8 cellular contexts compared by ENCODE assay signal in genomic region chr3:159765025-159765859, GRCh38.
DNase-seq lines count a peak whose midpoint lies in the region; ATAC-seq and TF ChIP-seq lines count a peak whose summit lies in the region.

No MANE protein-coding gene starts in this region.

- H3K36me3 ChIP-seq in Caco-2 (ENCODE audit: control insufficient read depth, insufficient read depth, low read length) (no peaks in the 10 kb centered on the region), SK-N-MC (ENCODE audit: insufficient read depth, low read length) (no peaks in the 10 kb centered on the region), ectodermal cell (ENCODE audit: control insufficient read depth, insufficient read depth, low read length) (no peaks in the 10 kb centered on the region), right lobe of liver (no peaks in the 10 kb centered on the region)

- 0 to 1% methylated on average over 47 of the region's 47 CpGs for WGBS in ectodermal cell, 2 experiments
- under 1% methylated on average over 21 of the region's 47 CpGs for WGBS in right lobe of liver (ENCODE audit: insufficient coverage, low coverage, low lambda C conversion rate, missing lambda C conversion rate)

- peaks cover 31% of the 10 kb centered on the region for H3K4me1 ChIP-seq in Caco-2
- H3K4me1 ChIP-seq in ectodermal cell (ENCODE audit: control insufficient read depth, insufficient read depth, low read length) = peaks cover 10% of the 10 kb centered on the region
- peaks cover 0 to 33% (median 18%) of the 10 kb centered on the region in 4 donors for H3K4me1 ChIP-seq in right lobe of liver

- H3K27me3 ChIP-seq in Caco-2 (replicated peaks; ENCODE audit: control insufficient read depth, insufficient read depth, low read length) (no peaks in the 10 kb centered on the region), ectodermal cell (ENCODE audit: control insufficient read depth, insufficient read depth, low read length, poor library complexity, severe bottlenecking) (peaks cover 35% of the 10 kb centered on the region), right lobe of liver (no peaks in the 10 kb centered on the region)

- H3K4me3 ChIP-seq in Caco-2 (ENCODE audit: low read depth, low read length) = peak overlapping the region; percentile 79
- H3K4me3 ChIP-seq in SK-N-MC = peak overlapping the region; percentile 85
- H3K4me3 ChIP-seq in ectodermal cell (ENCODE audit: insufficient read depth, low read depth, low read length) = peak overlapping the region; percentile 70
- peak overlapping the region; percentile 68 to 81 (median 72) for H3K4me3 ChIP-seq in right lobe of liver

- no peaks in the 10 kb centered on the region for H3K9me3 ChIP-seq in Caco-2
- H3K9me3 ChIP-seq in SK-N-MC (ENCODE audit: low read depth, low read length) = no peaks in the 10 kb centered on the region
- H3K9me3 ChIP-seq in ectodermal cell (ENCODE audit: control insufficient read depth, low read length) = no peaks in the 10 kb centered on the region
- H3K9me3 ChIP-seq in right lobe of liver = no peaks in the 10 kb centered on the region

- peak; percentile 33 to 48 (median 45) for ATAC-seq in right lobe of liver
- peak; percentile 1 for ATAC-seq in stimulated activated naive CD8-positive, alpha-beta T cell treated with anti-CD3 and anti-CD28 coated beads, Interleukin-15, amount 100 ng/mL, for 72 hours

- H3K9ac ChIP-seq in SK-N-MC (ENCODE audit: insufficient read length) = no peak overlapping the region

- no peaks in the 10 kb centered on the region for H3K9me3 Mint-ChIP-seq in Caco-2 (ENCODE audit: unreplicated experiment)
- H3K9me3 Mint-ChIP-seq in stimulated activated naive CD8-positive, alpha-beta T cell treated with anti-CD3 and anti-CD28 coated beads, Interleukin-15, amount 100 ng/mL, for 72 hours = no peaks in the 10 kb centered on the region

- no peaks in the 10 kb centered on the region for H3K27me3 Mint-ChIP-seq in Caco-2 (ENCODE audit: insufficient read depth, unreplicated experiment)
- H3K27me3 Mint-ChIP-seq in stimulated activated naive CD8-positive, alpha-beta T cell treated with anti-CD3 and anti-CD28 coated beads, Interleukin-15, amount 100 ng/mL, for 72 hours = peaks cover 89% of the 10 kb centered on the region

- no TSS peak for BruUV-seq in Caco-2 (replicated peaks; lab: Mats Ljungman, UMichigan)

- peaks cover 39% of the 10 kb centered on the region for H3K36me3 Mint-ChIP-seq in Caco-2 (ENCODE audit: insufficient read depth, unreplicated experiment)

- TF ChIP-seq CTCF in Caco-2 (IDR thresholded peaks at IDR 0.05; ENCODE audit: insufficient read depth in 1 of 2, low read depth in 1 of 2, low read length in 1 of 2, severe bottlenecking in 1 of 2, unreplicated experiment in 1 of 2) (no peak), right lobe of liver (IDR thresholded peaks at IDR 0.05) (no peak)

- POLR2A ChIA-PET in Caco-2 (lab: Charles Lee) = interaction anchor here (0.6 kb wide), 1 partner anchor 14 kb away, joined by 9 read pairs; no protein-coding TSS in a partner anchor

- H3K4me1 Mint-ChIP-seq in Caco-2 (ENCODE audit: low read depth, unreplicated experiment) = peaks cover 28% of the 10 kb centered on the region
- peaks cover 25% of the 10 kb centered on the region for H3K4me1 Mint-ChIP-seq in stimulated activated naive CD8-positive, alpha-beta T cell treated with anti-CD3 and anti-CD28 coated beads, Interleukin-15, amount 100 ng/mL, for 72 hours

- peak overlapping the region; percentile 87 for H3K4me3 Mint-ChIP-seq in Caco-2 (ENCODE audit: unreplicated experiment)
- H3K4me3 Mint-ChIP-seq in stimulated activated naive CD8-positive, alpha-beta T cell treated with anti-CD3 and anti-CD28 coated beads, Interleukin-15, amount 100 ng/mL, for 72 hours = peak overlapping the region; percentile 34 to 56

- H3K27ac Mint-ChIP-seq in Caco-2 (ENCODE audit: unreplicated experiment) = peak overlapping the region; percentile 71
- H3K27ac Mint-ChIP-seq in stimulated activated naive CD8-positive, alpha-beta T cell treated with anti-CD3 and anti-CD28 coated beads, Interleukin-15, amount 100 ng/mL, for 72 hours = no peak overlapping the region

- intact Hi-C loops in Caco-2 (cut with micrococcal nuclease; ENCODE audit: unreplicated experiment) = loop anchor here (1.0 kb wide), 2 partner anchors 22 to 40 kb away; no protein-coding TSS in a partner anchor
- intact Hi-C loops in right lobe of liver (cut with DNase I) = no loop called here

- H3K27ac ChIP-seq in SK-N-MC (no peak overlapping the region), ectodermal cell (ENCODE audit: insufficient read depth, low read depth, low read length, poor library complexity, severe bottlenecking) (no peak overlapping the region), right lobe of liver (peak overlapping the region; percentile 75 to 92 (median 86))

- CTCF ChIA-PET in Caco-2 (lab: Charles Lee) = interaction anchor here (0.6 to 3.1 kb wide), 3 partner anchors 17 to 49 kb away, joined by 4 to 18 read pairs (median 5); no protein-coding TSS in a partner anchor

- peak; percentile 59 to 60 for DNase-seq in Caco-2
- peak; percentile 100 for DNase-seq in HT1080 (ENCODE audit: low read depth)
- DNase-seq in SK-N-MC (ENCODE audit: low read depth, low spot score) = no peak
- peak; percentile 64 to 76 (median 76) for DNase-seq in right lobe of liver
- no peak for DNase-seq in stimulated activated naive CD8-positive, alpha-beta T cell treated with anti-CD3 and anti-CD28 coated beads, Interleukin-15, amount 100 ng/mL, for 72 hours
- no peak for DNase-seq in OCI-M2 (lab: John Stamatoyannopoulos, UW; ENCODE audit: unreplicated experiment)
- no peak for DNase-seq in GDM1 (lab: John Stamatoyannopoulos, UW)

- peak; percentile 55 for TF ChIP-seq POLR2A in right lobe of liver (IDR thresholded peaks at IDR 0.05)

Comparison
In these comparisons a context has a peak if more than half of its experiments do, and no peak if none do; other contexts are left out.
1. DNase-seq: peak in Caco-2 (2 of 2), HT1080 (single experiment) and right lobe of liver (3 of 3); none in SK-N-MC (single experiment), stimulated activated naive CD8-positive, alpha-beta T cell treated with anti-CD3 and anti-CD28 coated beads, Interleukin-15, amount 100 ng/mL, for 72 hours (0 of 2), OCI-M2 (single experiment) and GDM1 (single experiment).
2. H3K27ac ChIP-seq: peak in right lobe of liver (3 of 3); none in SK-N-MC (single experiment) and ectodermal cell (single experiment).
3. Peak in every context shown above with its lines, with median percentiles within 50 percentile points of each other: H3K4me3 ChIP-seq.